ENCODE assay signal across 8 cellular contexts in the genomic region with DNA sequence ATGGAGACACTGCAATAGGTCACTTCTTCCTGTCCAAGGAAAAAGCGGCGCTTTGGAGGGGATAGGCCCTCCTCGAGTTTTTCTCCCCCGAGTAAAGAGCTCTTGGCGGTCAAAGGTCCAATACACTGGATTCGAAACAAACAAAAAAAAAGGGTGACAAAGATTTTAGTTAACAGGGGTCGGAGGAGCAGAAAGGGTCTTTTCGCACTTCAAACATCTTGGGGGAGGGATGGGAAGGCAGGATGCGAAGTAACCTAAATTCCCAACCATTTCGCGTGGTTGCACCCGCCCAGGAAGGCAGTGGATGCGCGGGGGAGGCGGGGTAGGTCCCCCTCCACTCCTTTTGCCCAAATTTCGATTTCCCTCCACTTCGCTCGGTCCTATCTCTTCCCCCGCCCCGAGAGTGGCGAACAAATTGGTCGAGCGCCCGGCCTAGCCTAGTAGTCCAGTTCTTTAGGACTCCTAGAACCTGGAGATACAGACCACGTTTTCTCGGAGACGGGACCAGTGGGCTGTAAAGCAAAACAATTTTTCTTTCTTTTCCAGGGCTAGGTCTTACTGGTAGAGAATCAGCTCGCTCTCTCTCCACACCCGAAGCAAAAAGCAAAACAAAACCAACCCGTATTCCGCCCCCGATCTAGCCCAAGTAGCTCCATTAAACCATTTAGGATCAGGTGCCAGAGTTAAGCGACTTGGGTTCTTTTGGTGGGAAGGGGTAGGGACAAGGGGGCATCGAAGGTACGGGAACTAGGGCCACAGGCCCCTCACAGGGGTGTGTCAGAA. TPM values are rescaled to one million over a fixed set of nuclear protein-coding genes. Genes with fewer than 3 reads are reported as not detected.
DNase-seq lines count a peak whose midpoint lies in the region; ATAC-seq lines count a peak whose summit lies in the region.

No MANE protein-coding gene starts in this region.

- ATAC-seq in activated CD4-positive, alpha-beta T cell treated with anti-CD3 and anti-CD28 coated beads for 36 hours, result no peak
- ATAC-seq in HG03432 (IDR thresholded peaks at IDR 0.05; ENCODE audit: unreplicated experiment) (no peak), HG03442 (IDR thresholded peaks at IDR 0.05; ENCODE audit: unreplicated experiment) (no peak)

- peaks cover 12% of the 10 kb centered on the region for H3K36me3 Mint-ChIP-seq in activated CD4-positive, alpha-beta T cell treated with anti-CD3 and anti-CD28 coated beads for 36 hours (ENCODE audit: low read depth)

- H3K9me3 Mint-ChIP-seq in activated CD4-positive, alpha-beta T cell treated with anti-CD3 and anti-CD28 coated beads for 36 hours (ENCODE audit: low read depth), result no peaks in the 10 kb centered on the region

- no peaks in the 10 kb centered on the region for H3K27me3 Mint-ChIP-seq in activated CD4-positive, alpha-beta T cell treated with anti-CD3 and anti-CD28 coated beads for 36 hours

- peak overlapping the region; percentile 92 for H3K27ac Mint-ChIP-seq in activated CD4-positive, alpha-beta T cell treated with anti-CD3 and anti-CD28 coated beads for 36 hours

- H3K4me1 Mint-ChIP-seq in activated CD4-positive, alpha-beta T cell treated with anti-CD3 and anti-CD28 coated beads for 36 hours, result peaks cover 8% of the 10 kb centered on the region

- POLR2A ChIA-PET in activated CD4-positive, alpha-beta T cell treated with anti-CD3 and anti-CD28 coated beads for 36 hours (lab: Charles Lee), result interaction anchor here (1.4 kb wide), 1 partner anchor 51 kb away, joined by 3 read pairs; no protein-coding TSS in a partner anchor

- intact Hi-C loops in activated CD4-positive, alpha-beta T cell treated with anti-CD3 and anti-CD28 coated beads for 36 hours (cut with DNase I, micrococcal nuclease), result loop anchor here (1.0 to 5.0 kb wide), 11 partner anchors 51 to 388 kb away; partner anchors contain the start of genes SH2D1A (in 1 of the 2) and XIAP (in 1 of the 2)

- H3K4me3 Mint-ChIP-seq in activated CD4-positive, alpha-beta T cell treated with anti-CD3 and anti-CD28 coated beads for 36 hours, result peak overlapping the region; percentile 93

- peak; percentile 32 for DNase-seq in activated CD4-positive, alpha-beta T cell treated with anti-CD3 and anti-CD28 coated beads for 36 hours
- no peak for DNase-seq in activated CD4-positive, alpha-beta T cell treated with anti-CD3 and anti-CD28 coated beads for 1 hour
- DNase-seq in NCI-H2196 (lab: John Stamatoyannopoulos, UW; ENCODE audit: unreplicated experiment) (peak; percentile 9), glomerular visceral epithelial cell (ENCODE audit: extremely low spot score) (peak; percentile 26), nucleus accumbens (lab: John Stamatoyannopoulos, UW) (peak in 45 of 56 donors; percentile 0 to 58 (median 17))
- peak; percentile 10 for DNase-seq in activated naive CD4-positive, alpha-beta T cell treated with anti-CD3 and anti-CD28 coated beads, Interleukin-2, amount 50 U/mL, for 16 hours

- CTCF ChIA-PET in activated CD4-positive, alpha-beta T cell treated with anti-CD3 and anti-CD28 coated beads for 36 hours (lab: Charles Lee), result interaction anchor here (0.7 to 2.4 kb wide), 6 partner anchors 17 to 251 kb away, joined by 3 to 6 read pairs (median 3); no protein-coding TSS in a partner anchor

RNA-seq across cellular contexts. Expression of gene STAG2, which starts 2.0 kb away (rescaled TPM):
- total RNA-seq in activated CD4-positive, alpha-beta T cell treated with anti-CD3 and anti-CD28 coated beads for 36 hours, result 100 to 1,000 TPM in 1 of 2 experiments, 10 to 100 TPM in 1; 91.1 to 104 TPM
